In genomic region chr14:71454513-71455332, GRCh38 we compare ENCODE assay signal across 28 cellular contexts.
DNase-seq lines count a peak whose midpoint lies in the region; ATAC-seq, FAIRE-seq and TF ChIP-seq lines count a peak whose summit lies in the region.
"Had no signal": no experiment of that assay in that cellular context is flagged by ENCODE, and none has a peak within 500 bp of the region (broad histone marks: within the 10 kb centered on the region; RNA-seq: fewer than 3 reads in every experiment).

No MANE protein-coding gene starts in this region.

- DNase-seq in activated CD4-positive, alpha-beta T cell treated with anti-CD3 and anti-CD28 coated beads for 36 hours: no peak
- no peak for DNase-seq in activated CD4-positive, alpha-beta T cell treated with anti-CD3 and anti-CD28 coated beads, Interleukin-2, amount 50 U/mL, for 4 hours
- DNase-seq in LNCaP clone FGC (ENCODE audit: low read depth) (peak; percentile 73), kidney (no peak), progenitor cell of endocrine pancreas (ENCODE audit: low spot score, unreplicated experiment) (no peak), activated T-cell treated with anti-CD3 and anti-CD28 coated beads for 4 hours (no peak)
- DNase-seq: activated CD4-positive, alpha-beta T cell treated with anti-CD3 and anti-CD28 coated beads, Interleukin-2, amount 50 U/mL, for 48 hours; CD4-positive, alpha-beta memory T cell; DMS 273 treated with DMSO at 0.1 percent for 48 hours; effector memory CD8-positive, alpha-beta T cell; Kasumi-1; NCI-H1694 treated with DMSO at 0.1 percent for 48 hours; NCI-H2171; NCI-H510A treated with DMSO at 0.1 percent for 48 hours; NK-92 treated with Interleukin-12 subunit alpha and Interleukin-12 subunit beta, amount 100 ng/mL, for 24 hours; nucleus accumbens; SHP77; stimulated activated CD8-positive, alpha-beta memory T cell treated with anti-CD3 and anti-CD28 coated beads, Interleukin-4, amount 100 ng/mL, for 48 hours; SW 1271; T-helper 9 cell; trophoblast cell had no signal

- CTCF ChIA-PET in activated CD4-positive, alpha-beta T cell treated with anti-CD3 and anti-CD28 coated beads for 36 hours (lab: Charles Lee): interaction anchor here (0.7 kb wide), 1 partner anchor 530 kb away, joined by 3 read pairs; no protein-coding TSS in a partner anchor

- H3K4me1 ChIP-seq in kidney (ENCODE audit: control insufficient read depth in 1 of 2, insufficient read depth in 1 of 2, low read depth in 1 of 2, low read length in 2 of 2): peaks cover 0 to 2% of the 10 kb centered on the region in 2 donors
- H3K4me1 ChIP-seq: ascending aorta had no signal

- H3K27ac ChIP-seq in kidney (ENCODE audit: low read depth in 2 of 2, low read length in 2 of 2): no peak overlapping the region
- H3K27ac ChIP-seq: ascending aorta, coronary artery had no signal

- H3K4me1 Mint-ChIP-seq in activated CD4-positive, alpha-beta T cell treated with anti-CD3 and anti-CD28 coated beads for 36 hours: peaks cover 15% of the 10 kb centered on the region
- peaks cover 11% of the 10 kb centered on the region for H3K4me1 Mint-ChIP-seq in progenitor cell of endocrine pancreas (ENCODE audit: low read depth)

- FAIRE-seq in kidney (lab: Jason Lieb, UNC): peak; percentile 42
- FAIRE-seq: A204.1 had no signal

- H3K4me3 ChIP-seq in LNCaP clone FGC (ENCODE audit: low read depth, low read length) (no peak overlapping the region), kidney (ENCODE audit: low read length in 2 of 2) (no peak overlapping the region)
- H3K4me3 ChIP-seq: ascending aorta, coronary artery had no signal

- H3K9me3 Mint-ChIP-seq in activated CD4-positive, alpha-beta T cell treated with anti-CD3 and anti-CD28 coated beads for 36 hours (ENCODE audit: low read depth): peaks cover 2% of the 10 kb centered on the region
- H3K9me3 Mint-ChIP-seq in progenitor cell of endocrine pancreas (ENCODE audit: low read depth): peaks cover 11% of the 10 kb centered on the region
- H3K9me3 Mint-ChIP-seq: activated T-helper 17 cell treated with anti-CD3 and anti-CD28 coated beads, Interleukin-2, amount 50 U/mL, for 72 hours; effector memory CD8-positive, alpha-beta T cell had no signal

- H3K36me3 ChIP-seq in kidney (ENCODE audit: control insufficient read depth in 1 of 2, insufficient read depth in 2 of 2, low read length in 2 of 2): no peaks in the 10 kb centered on the region
- H3K36me3 ChIP-seq: ascending aorta had no signal

- no peak overlapping the region for H3K9ac ChIP-seq in kidney (ENCODE audit: low read length in 2 of 2)

- H3K9me3 ChIP-seq in kidney (ENCODE audit: control insufficient read depth in 1 of 2, low read length in 2 of 2): no peaks in the 10 kb centered on the region
- H3K9me3 ChIP-seq: ascending aorta had no signal

- no peak overlapping the region for H3K4me3 Mint-ChIP-seq in activated CD4-positive, alpha-beta T cell treated with anti-CD3 and anti-CD28 coated beads for 36 hours
- H3K4me3 Mint-ChIP-seq in progenitor cell of endocrine pancreas (ENCODE audit: low read depth): no peak overlapping the region
- H3K4me3 Mint-ChIP-seq: activated naive CD8-positive, alpha-beta T cell; activated T-helper 17 cell treated with anti-CD3 and anti-CD28 coated beads, Interleukin-2, amount 50 U/mL, for 72 hours; CD4-positive, alpha-beta memory T cell; effector memory CD8-positive, alpha-beta T cell had no signal

- ATAC-seq in activated CD4-positive, alpha-beta T cell treated with anti-CD3 and anti-CD28 coated beads for 36 hours: no peak
- ATAC-seq in HG02763 (IDR thresholded peaks at IDR 0.05; ENCODE audit: unreplicated experiment) (no peak), GM19324 (IDR thresholded peaks at IDR 0.05; ENCODE audit: low FRiP score, unreplicated experiment) (no peak)
- ATAC-seq: activated T-helper 17 cell treated with anti-CD3 and anti-CD28 coated beads, Interleukin-2, amount 50 U/mL, for 72 hours; effector memory CD8-positive, alpha-beta T cell had no signal

- no peak for TF ChIP-seq CTCF in LNCaP clone FGC (IDR thresholded peaks at IDR 0.05; ENCODE audit: control insufficient read depth, extremely low read depth, insufficient read depth)
- TF ChIP-seq CTCF in kidney (IDR thresholded peaks at IDR 0.05; ENCODE audit: borderline replicate concordance, extremely low read depth, insufficient read depth): no peak
- no peak for TF ChIP-seq CTCF in progenitor cell of endocrine pancreas (IDR thresholded peaks at IDR 0.05; ENCODE audit: unreplicated experiment)

- H3K27ac Mint-ChIP-seq in activated CD4-positive, alpha-beta T cell treated with anti-CD3 and anti-CD28 coated beads for 36 hours: peak overlapping the region; percentile 3
- peak overlapping the region; percentile 42 for H3K27ac Mint-ChIP-seq in progenitor cell of endocrine pancreas
- H3K27ac Mint-ChIP-seq: activated naive CD8-positive, alpha-beta T cell; activated T-helper 17 cell treated with anti-CD3 and anti-CD28 coated beads, Interleukin-2, amount 50 U/mL, for 72 hours; CD4-positive, alpha-beta memory T cell; effector memory CD8-positive, alpha-beta T cell had no signal

- H3K36me3 Mint-ChIP-seq in activated CD4-positive, alpha-beta T cell treated with anti-CD3 and anti-CD28 coated beads for 36 hours (ENCODE audit: low read depth): peaks cover 3% of the 10 kb centered on the region
- peaks cover 8% of the 10 kb centered on the region for H3K36me3 Mint-ChIP-seq in progenitor cell of endocrine pancreas (ENCODE audit: insufficient read depth)

- no peaks in the 10 kb centered on the region for H3K27me3 Mint-ChIP-seq in activated CD4-positive, alpha-beta T cell treated with anti-CD3 and anti-CD28 coated beads for 36 hours
- H3K27me3 Mint-ChIP-seq in progenitor cell of endocrine pancreas: no peaks in the 10 kb centered on the region
- H3K27me3 Mint-ChIP-seq: activated naive CD8-positive, alpha-beta T cell; activated T-helper 17 cell treated with anti-CD3 and anti-CD28 coated beads, Interleukin-2, amount 50 U/mL, for 72 hours; CD4-positive, alpha-beta memory T cell; effector memory CD8-positive, alpha-beta T cell had no signal

- intact Hi-C loops in activated CD4-positive, alpha-beta T cell treated with anti-CD3 and anti-CD28 coated beads for 36 hours (cut with DNase I, micrococcal nuclease): no loop called here
- intact Hi-C loops in kidney (cut with DNase I): no loop called here

- POLR2A ChIA-PET in activated CD4-positive, alpha-beta T cell treated with anti-CD3 and anti-CD28 coated beads for 36 hours (lab: Charles Lee): no interaction called here
